9 cellular contexts compared by ENCODE assay signal in genomic region chr6:45548657-45549515, GRCh38.
A peak's percentile ranks its signal among the peaks of the same experiment; 100 is the strongest.
DNase-seq lines count a peak whose midpoint lies in the region; ATAC-seq and TF ChIP-seq lines count a peak whose summit lies in the region.
"Had no signal": no experiment of that assay in that cellular context is flagged by ENCODE, and none has a peak within 500 bp of the region (broad histone marks: within the 10 kb centered on the region; RNA-seq: fewer than 3 reads in every experiment).

No MANE protein-coding gene starts in this region.

- no peaks in the 10 kb centered on the region for H3K27me3 Mint-ChIP-seq in activated CD8-positive, alpha-beta T cell treated with anti-CD3 and anti-CD28 coated beads for 36 hours
- H3K27me3 Mint-ChIP-seq in activated CD8-positive, alpha-beta T cell treated with anti-CD3 and anti-CD28 coated beads, Interleukin-2, amount 10 ng/mL, durations not matched to agents 7 days and 5 days (ENCODE audit: low read depth): no peaks in the 10 kb centered on the region
- H3K27me3 Mint-ChIP-seq in mesothelial cell of epicardium (ENCODE audit: low read depth): no peaks in the 10 kb centered on the region

- TF ChIP-seq CTCF in activated CD8-positive, alpha-beta T cell treated with anti-CD3 and anti-CD28 coated beads for 36 hours (IDR thresholded peaks at IDR 0.05): no peak
- TF ChIP-seq CTCF in transverse colon (IDR thresholded peaks at IDR 0.05) (no peak), mesothelial cell of epicardium (IDR thresholded peaks at IDR 0.05; ENCODE audit: unreplicated experiment) (no peak)

- H3K4me1 ChIP-seq in transverse colon: no peaks in the 10 kb centered on the region

- no peaks in the 10 kb centered on the region for H3K27me3 ChIP-seq in transverse colon

- TF ChIP-seq POLR2A in transverse colon (IDR thresholded peaks at IDR 0.05): no peak

- H3K4me3 Mint-ChIP-seq in activated CD8-positive, alpha-beta T cell treated with anti-CD3 and anti-CD28 coated beads for 36 hours: no peak overlapping the region
- H3K4me3 Mint-ChIP-seq in activated CD8-positive, alpha-beta T cell treated with anti-CD3 and anti-CD28 coated beads, Interleukin-2, amount 10 ng/mL, durations not matched to agents 7 days and 5 days: no peak overlapping the region
- H3K4me3 Mint-ChIP-seq in mesothelial cell of epicardium: no peak overlapping the region

- H3K27ac Mint-ChIP-seq in activated CD8-positive, alpha-beta T cell treated with anti-CD3 and anti-CD28 coated beads for 36 hours: no peak overlapping the region
- no peak overlapping the region for H3K27ac Mint-ChIP-seq in activated CD8-positive, alpha-beta T cell treated with anti-CD3 and anti-CD28 coated beads, Interleukin-2, amount 10 ng/mL, durations not matched to agents 7 days and 5 days
- H3K27ac Mint-ChIP-seq in mesothelial cell of epicardium: no peak overlapping the region
- H3K27ac Mint-ChIP-seq: activated naive CD4-positive, alpha-beta T cell treated with anti-CD3 and anti-CD28 coated beads, Interleukin-2, amount 50 U/mL, for 72 hours had no signal

- H3K36me3 ChIP-seq in transverse colon: no peaks in the 10 kb centered on the region

- no peak for ATAC-seq in activated CD8-positive, alpha-beta T cell treated with anti-CD3 and anti-CD28 coated beads for 36 hours
- no peak for ATAC-seq in activated CD8-positive, alpha-beta T cell treated with anti-CD3 and anti-CD28 coated beads, Interleukin-2, amount 10 ng/mL, durations not matched to agents 7 days and 5 days
- peak; percentile 94 for ATAC-seq in HG02884 (IDR thresholded peaks at IDR 0.05; ENCODE audit: unreplicated experiment)

- 78 to 85% methylated on average over 3 to 7 of the region's 7 CpGs for WGBS in transverse colon (ENCODE audit: low coverage in 1 of 2), 2 donors

- in situ Hi-C loops in transverse colon (cut with MboI; ENCODE audit: low pct_ligation_motif_present in 1 of 4, low pct_unique_long_range_greater_than_20kb in 1 of 4, low sequenced_read_pairs in 3 of 4): no loop called here

- H3K27ac ChIP-seq in transverse colon: peak overlapping the region in 2 of 4 donors; percentile 30 to 32
- no peak overlapping the region for H3K27ac ChIP-seq in caudate nucleus (ENCODE audit: low read depth, low read length)

- CTCF ChIA-PET in activated CD8-positive, alpha-beta T cell treated with anti-CD3 and anti-CD28 coated beads for 36 hours (lab: Charles Lee): no interaction called here
- CTCF ChIA-PET in activated CD8-positive, alpha-beta T cell treated with anti-CD3 and anti-CD28 coated beads, Interleukin-2, amount 10 ng/mL, durations not matched to agents 7 days and 5 days (lab: Charles Lee): no interaction called here

- TF ChIP-seq EP300 in transverse colon (IDR thresholded peaks at IDR 0.05; ENCODE audit: low read depth): no peak

- no peaks in the 10 kb centered on the region for H3K9me3 ChIP-seq in transverse colon

- peaks cover 23% of the 10 kb centered on the region for H3K36me3 Mint-ChIP-seq in activated CD8-positive, alpha-beta T cell treated with anti-CD3 and anti-CD28 coated beads for 36 hours (ENCODE audit: low read depth)
- peaks cover 9% of the 10 kb centered on the region for H3K36me3 Mint-ChIP-seq in activated CD8-positive, alpha-beta T cell treated with anti-CD3 and anti-CD28 coated beads, Interleukin-2, amount 10 ng/mL, durations not matched to agents 7 days and 5 days (ENCODE audit: low read depth)
- H3K36me3 Mint-ChIP-seq in mesothelial cell of epicardium: no peaks in the 10 kb centered on the region

- DNase-seq in activated CD8-positive, alpha-beta T cell treated with anti-CD3 and anti-CD28 coated beads for 36 hours: peak; percentile 9
- no peak for DNase-seq in activated CD8-positive, alpha-beta T cell treated with anti-CD3 and anti-CD28 coated beads, Interleukin-2, amount 10 ng/mL, durations not matched to agents 7 days and 5 days
- DNase-seq in NCI-H526 treated with DMSO at 0.1 percent for 48 hours (lab: John Stamatoyannopoulos, UW): peak; percentile 36
- peak; percentile 52 for DNase-seq in transverse colon
- no peak for DNase-seq in caudate nucleus (lab: John Stamatoyannopoulos, UW)
- DNase-seq in mesothelial cell of epicardium (ENCODE audit: low spot score in 2 of 2, unreplicated experiment in 2 of 2): no peak
- no peak for DNase-seq in activated effector memory CD4-positive, alpha-beta T cell treated with Interleukin-2 at 50 U/mL for 16 hours

- POLR2A ChIA-PET in activated CD8-positive, alpha-beta T cell treated with anti-CD3 and anti-CD28 coated beads for 36 hours (lab: Charles Lee): no interaction called here
- POLR2A ChIA-PET in activated CD8-positive, alpha-beta T cell treated with anti-CD3 and anti-CD28 coated beads, Interleukin-2, amount 10 ng/mL, durations not matched to agents 7 days and 5 days (lab: Charles Lee): no interaction called here

- H3K4me3 ChIP-seq in transverse colon: no peak overlapping the region

- H3K4me1 Mint-ChIP-seq in activated CD8-positive, alpha-beta T cell treated with anti-CD3 and anti-CD28 coated beads for 36 hours (ENCODE audit: low read depth): peaks cover 7% of the 10 kb centered on the region
- H3K4me1 Mint-ChIP-seq in activated CD8-positive, alpha-beta T cell treated with anti-CD3 and anti-CD28 coated beads, Interleukin-2, amount 10 ng/mL, durations not matched to agents 7 days and 5 days (ENCODE audit: low read depth): no peaks in the 10 kb centered on the region
- peaks cover 4% of the 10 kb centered on the region for H3K4me1 Mint-ChIP-seq in mesothelial cell of epicardium

- no peaks in the 10 kb centered on the region for H3K9me3 Mint-ChIP-seq in activated CD8-positive, alpha-beta T cell treated with anti-CD3 and anti-CD28 coated beads for 36 hours
- H3K9me3 Mint-ChIP-seq in activated CD8-positive, alpha-beta T cell treated with anti-CD3 and anti-CD28 coated beads, Interleukin-2, amount 10 ng/mL, durations not matched to agents 7 days and 5 days (ENCODE audit: insufficient read depth): no peaks in the 10 kb centered on the region
- no peaks in the 10 kb centered on the region for H3K9me3 Mint-ChIP-seq in mesothelial cell of epicardium
- H3K9me3 Mint-ChIP-seq: activated naive CD4-positive, alpha-beta T cell treated with anti-CD3 and anti-CD28 coated beads, Interleukin-2, amount 50 U/mL, for 72 hours had no signal

- intact Hi-C loops in activated CD8-positive, alpha-beta T cell treated with anti-CD3 and anti-CD28 coated beads for 36 hours (cut with micrococcal nuclease): no loop called here
- intact Hi-C loops in transverse colon (cut with DNase I; ENCODE audit: low total_unique reads): no loop called here

Comparison
In these comparisons a context has a peak if more than half of its experiments do, and no peak if none do; other contexts are left out.
1. DNase-seq: peak in activated CD8-positive, alpha-beta T cell treated with anti-CD3 and anti-CD28 coated beads for 36 hours (single experiment), NCI-H526 treated with DMSO at 0.1 percent for 48 hours (single experiment) and transverse colon (single experiment); none in activated CD8-positive, alpha-beta T cell treated with anti-CD3 and anti-CD28 coated beads, Interleukin-2, amount 10 ng/mL, durations not matched to agents 7 days and 5 days (single experiment), caudate nucleus (0 of 61), mesothelial cell of epicardium (0 of 2) and activated effector memory CD4-positive, alpha-beta T cell treated with Interleukin-2 at 50 U/mL for 16 hours (single experiment).